ENCODE assay signal across 19 cellular contexts in the genomic region with DNA sequence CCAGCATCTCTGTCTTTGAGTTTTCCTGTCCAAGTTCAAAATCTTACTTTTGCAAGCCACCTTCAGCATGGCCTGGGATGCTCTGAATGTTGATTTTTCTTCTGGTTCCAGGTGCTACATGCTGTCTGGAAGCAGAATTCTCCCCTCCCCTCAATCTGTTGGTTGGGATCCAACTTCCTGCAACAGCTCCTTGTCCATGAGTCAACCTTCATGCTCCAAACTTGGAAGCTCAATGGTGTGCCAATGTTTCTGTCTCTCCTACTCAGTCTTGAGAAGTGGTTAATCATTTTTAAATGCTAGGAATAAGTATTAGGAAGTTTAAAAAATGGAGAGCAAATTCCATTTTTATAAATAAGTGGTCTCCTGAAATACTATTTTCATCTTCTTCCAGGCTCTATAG. TPM values are rescaled to one million over a fixed set of nuclear protein-coding genes. Genes with fewer than 3 reads are reported as not detected.
A peak's percentile ranks its signal among the peaks of the same experiment; 100 is the strongest.
DNase-seq lines count a peak whose midpoint lies in the region; ATAC-seq and TF ChIP-seq lines count a peak whose summit lies in the region.
"Had no signal": no experiment of that assay in that cellular context is flagged by ENCODE, and none has a peak within 500 bp of the region (broad histone marks: within the 10 kb centered on the region; RNA-seq: fewer than 3 reads in every experiment).

No MANE protein-coding gene starts in this region.

- CTCF ChIA-PET in MCF 10A (lab: Yijun Ruan, JAX): no interaction called here

- no peak overlapping the region for H3K27ac Mint-ChIP-seq in MCF 10A (ENCODE audit: low read depth, unreplicated experiment)
- H3K27ac Mint-ChIP-seq: B cell, CD14-positive monocyte had no signal

- H3K27ac ChIP-seq in breast epithelium: no peak overlapping the region
- H3K27ac ChIP-seq in colonic mucosa: no peak overlapping the region
- H3K27ac ChIP-seq in sigmoid colon: no peak overlapping the region
- H3K27ac ChIP-seq: KMS-11 had no signal

- intact Hi-C loops in MCF 10A (cut with micrococcal nuclease) (no loop called here), breast epithelium (cut with DNase I; ENCODE audit: low total_unique reads) (no loop called here), colonic mucosa (cut with DNase I) (no loop called here), sigmoid colon (cut with DNase I) (no loop called here)

- H3K36me3 ChIP-seq in breast epithelium (no peaks in the 10 kb centered on the region), colonic mucosa (no peaks in the 10 kb centered on the region), sigmoid colon (no peaks in the 10 kb centered on the region)

- POLR2A ChIA-PET in MCF 10A (lab: Yijun Ruan, JAX): no interaction called here

- no peaks in the 10 kb centered on the region for H3K9me3 ChIP-seq in breast epithelium
- no peaks in the 10 kb centered on the region for H3K9me3 ChIP-seq in colonic mucosa
- H3K9me3 ChIP-seq in sigmoid colon: no peaks in the 10 kb centered on the region

- no peak for TF ChIP-seq CTCF in MCF 10A (IDR thresholded peaks at IDR 0.05; ENCODE audit: unreplicated experiment)
- no peak for TF ChIP-seq CTCF in breast epithelium (IDR thresholded peaks at IDR 0.05)
- no peak for TF ChIP-seq CTCF in colonic mucosa (IDR thresholded peaks at IDR 0.05)
- TF ChIP-seq CTCF in sigmoid colon (IDR thresholded peaks at IDR 0.05): no peak

- no peaks in the 10 kb centered on the region for H3K4me1 Mint-ChIP-seq in MCF 10A (ENCODE audit: insufficient read depth, unreplicated experiment)
- H3K4me1 Mint-ChIP-seq: B cell, CD14-positive monocyte had no signal

- no peaks in the 10 kb centered on the region for H3K9me3 Mint-ChIP-seq in MCF 10A (ENCODE audit: unreplicated experiment)
- H3K9me3 Mint-ChIP-seq: CD14-positive monocyte had no signal

- no TSS peak for BruUV-seq in MCF 10A (replicated peaks; lab: Mats Ljungman, UMichigan)

- H3K4me1 ChIP-seq in breast epithelium (no peaks in the 10 kb centered on the region), colonic mucosa (no peaks in the 10 kb centered on the region), sigmoid colon (no peaks in the 10 kb centered on the region)

- no peak for TF ChIP-seq EP300 in sigmoid colon (IDR thresholded peaks at IDR 0.05)

- no peak for ATAC-seq in GM18861 (IDR thresholded peaks at IDR 0.05; ENCODE audit: unreplicated experiment)
- ATAC-seq: HCT116 had no signal

- no peaks in the 10 kb centered on the region for H3K36me3 Mint-ChIP-seq in MCF 10A (ENCODE audit: insufficient read depth, unreplicated experiment)
- H3K36me3 Mint-ChIP-seq: CD14-positive monocyte had no signal

- TF ChIP-seq POLR2A in breast epithelium (IDR thresholded peaks at IDR 0.05) (no peak), sigmoid colon (IDR thresholded peaks at IDR 0.05) (no peak)

- no peak overlapping the region for H3K9ac ChIP-seq in colonic mucosa (ENCODE audit: low read depth in 2 of 2, low read length in 2 of 2)
- H3K9ac ChIP-seq: KMS-11 had no signal

- H3K4me3 ChIP-seq in breast epithelium (no peak overlapping the region), colonic mucosa (no peak overlapping the region), sigmoid colon (no peak overlapping the region)

- DNase-seq in MCF 10A (ENCODE audit: unreplicated experiment): peak; percentile 63
- no peak for DNase-seq in breast epithelium (ENCODE audit: low spot score in 2 of 2)
- DNase-seq in colonic mucosa: peak; percentile 31
- DNase-seq in kidney tubule cell (ENCODE audit: low spot score): peak; percentile 70
- DNase-seq in NK-92 (lab: John Stamatoyannopoulos, UW; ENCODE audit: unreplicated experiment): no peak
- no peak for DNase-seq in activated CD8-positive, alpha-beta memory T cell treated with anti-CD3 and anti-CD28 coated beads, Interleukin-2, amount 50 U/mL, for 48 hours
- no peak for DNase-seq in sigmoid colon
- DNase-seq: GOT3, IMR-90, NCI-H1694, NCI-H2081, NCI-H2171 treated with DMSO at 0.1 percent for 48 hours, NCI-H524 treated with DMSO at 0.1 percent for 48 hours, Right ventricle myocardium superior had no signal

- no peak overlapping the region for H3K4me3 Mint-ChIP-seq in MCF 10A (ENCODE audit: unreplicated experiment)
- H3K4me3 Mint-ChIP-seq: B cell, CD14-positive monocyte had no signal

- H3K27me3 ChIP-seq in breast epithelium (no peaks in the 10 kb centered on the region), colonic mucosa (no peaks in the 10 kb centered on the region), sigmoid colon (no peaks in the 10 kb centered on the region)

- H3K27me3 Mint-ChIP-seq in MCF 10A (ENCODE audit: insufficient read depth, unreplicated experiment): peaks cover 14% of the 10 kb centered on the region

RNA-seq across cellular contexts. Expression of a gene that starts 33.2 kb away (rescaled TPM):
- total RNA-seq in MCF 10A (2022): 11.6 and 16.8 TPM in 2 replicates
- total RNA-seq in breast epithelium: 10 to 100 TPM; 26.4 to 77.0 (median 40.2) TPM
- total RNA-seq in colonic mucosa: 10 to 100 TPM; 21.8 to 25.2 TPM
- total RNA-seq in sigmoid colon: 10 to 100 TPM in 2 of 4 donors, 1 to 10 TPM in 2; 8.2 to 13.2 (median 10.7) TPM
- polyA plus RNA-seq in sigmoid colon: 10 to 100 TPM in 1 of 3 donors, 1 to 10 TPM in 2; 4.2 to 10.9 (median 4.4) TPM

Comparison
In these comparisons a context has a peak if more than half of its experiments do, and no peak if none do; other contexts are left out.
1. DNase-seq: peak in MCF 10A (single experiment), colonic mucosa (single experiment) and kidney tubule cell (single experiment); none in breast epithelium (0 of 2), NK-92 (single experiment), activated CD8-positive, alpha-beta memory T cell treated with anti-CD3 and anti-CD28 coated beads, Interleukin-2, amount 50 U/mL, for 48 hours (single experiment) and sigmoid colon (single experiment).